11 cellular contexts compared by ENCODE assay signal in the genomic region with DNA sequence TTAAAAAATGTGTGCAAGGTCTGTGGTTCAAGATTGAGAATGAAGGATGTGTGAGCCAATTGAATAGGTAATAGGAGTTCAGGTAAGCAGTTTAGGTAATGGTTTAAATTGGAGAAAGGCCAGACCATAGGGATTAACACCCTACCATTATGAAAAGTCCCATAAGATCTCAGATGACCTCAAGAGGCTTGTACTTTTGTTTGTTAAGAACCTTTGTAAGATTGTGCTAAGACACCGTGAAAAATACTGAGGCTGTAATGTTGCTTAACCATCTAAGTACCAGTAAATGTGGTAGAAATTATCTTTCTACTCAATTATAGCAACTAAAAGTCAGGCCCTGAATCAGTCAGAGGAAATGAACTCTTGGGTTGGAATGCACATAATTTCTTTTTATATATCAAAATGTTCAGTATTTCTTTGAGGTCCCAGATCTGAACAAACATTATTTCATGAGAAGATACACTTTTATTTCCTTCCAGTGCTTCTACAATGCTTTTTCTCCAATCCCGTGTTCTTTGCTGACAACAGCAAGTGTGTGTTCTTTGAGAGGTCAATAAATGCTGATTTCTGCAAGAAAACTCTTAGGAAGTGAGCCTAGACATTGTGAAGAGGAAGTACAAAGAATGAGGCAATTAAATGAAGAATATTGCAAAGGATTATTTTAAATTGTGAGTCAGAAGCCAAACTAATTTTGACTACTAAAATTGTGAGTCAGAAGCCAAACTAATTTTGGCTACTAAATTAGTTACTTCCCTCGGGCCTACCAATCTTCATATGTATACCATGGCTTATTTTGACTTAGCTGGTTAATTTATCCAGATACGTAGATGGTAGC.
DNase-seq lines count a peak whose midpoint lies in the region; ATAC-seq and TF ChIP-seq lines count a peak whose summit lies in the region.
"Had no signal": no experiment of that assay in that cellular context is flagged by ENCODE, and none has a peak within 500 bp of the region (broad histone marks: within the 10 kb centered on the region; RNA-seq: fewer than 3 reads in every experiment).

No MANE protein-coding gene starts in this region.

- H3K27ac ChIP-seq in Peyer's patch (no peak overlapping the region), thyroid gland (no peak overlapping the region)

- DNase-seq in GM04504 (ENCODE audit: low read depth) (peak; percentile 33), NOMO-1 (lab: John Stamatoyannopoulos, UW; ENCODE audit: unreplicated experiment in 2 of 2) (peak; percentile 62 to 92), putamen (ENCODE audit: low spot score) (peak; percentile 21), AG08396 (ENCODE audit: low spot score) (no peak), Peyer's patch (no peak), thyroid gland (no peak)
- DNase-seq: activated CD8-positive, alpha-beta memory T cell treated with anti-CD3 and anti-CD28 coated beads, Interleukin-2, amount 50 U/mL, for 48 hours; NCI-H526 treated with DMSO at 0.1 percent for 48 hours; transverse colon had no signal

- WGBS in thyroid gland, 2 donors = 55 to 60% methylated on average over 4 of the region's 4 CpGs

- H3K9ac ChIP-seq in endocrine pancreas (ENCODE audit: control insufficient read depth, insufficient read depth, low read length) = no peak overlapping the region

- H3K9me3 ChIP-seq in endocrine pancreas (ENCODE audit: control insufficient read depth, low read length) = no peaks in the 10 kb centered on the region
- H3K9me3 ChIP-seq in Peyer's patch = no peaks in the 10 kb centered on the region
- H3K9me3 ChIP-seq in thyroid gland = no peaks in the 10 kb centered on the region
- H3K9me3 ChIP-seq: transverse colon had no signal

- peaks cover 27% of the 10 kb centered on the region for H3K4me1 ChIP-seq in endocrine pancreas (ENCODE audit: control insufficient read depth, insufficient read depth, low read length)
- peaks cover 0 to 27% (median 0%) of the 10 kb centered on the region in 4 donors for H3K4me1 ChIP-seq in Peyer's patch
- peaks cover 10 to 19% of the 10 kb centered on the region in 2 donors for H3K4me1 ChIP-seq in thyroid gland

- intact Hi-C loops in thyroid gland (cut with DNase I) = no loop called here

- H3K36me3 ChIP-seq in endocrine pancreas (ENCODE audit: control insufficient read depth, insufficient read depth, low read length) (no peaks in the 10 kb centered on the region), Peyer's patch (no peaks in the 10 kb centered on the region), thyroid gland (no peaks in the 10 kb centered on the region)
- H3K36me3 ChIP-seq: transverse colon had no signal

- no peak for TF ChIP-seq POLR2A in Peyer's patch (IDR thresholded peaks at IDR 0.05)
- TF ChIP-seq POLR2A in thyroid gland (IDR thresholded peaks at IDR 0.05) = no peak

- no peak for ATAC-seq in GM21619 (IDR thresholded peaks at IDR 0.05; ENCODE audit: unreplicated experiment)

- TF ChIP-seq CTCF in Peyer's patch (IDR thresholded peaks at IDR 0.05) = no peak
- no peak for TF ChIP-seq CTCF in thyroid gland (IDR thresholded peaks at IDR 0.05)

- H3K4me3 ChIP-seq in endocrine pancreas (ENCODE audit: control insufficient read depth, insufficient read depth, low read length) (peak overlapping the region; percentile 26), Peyer's patch (no peak overlapping the region), thyroid gland (replicated peaks in 1 of 3) (no peak overlapping the region)
- H3K4me3 ChIP-seq: transverse colon had no signal

- H3K27me3 ChIP-seq in endocrine pancreas (ENCODE audit: control insufficient read depth, insufficient read depth, low read length) (no peaks in the 10 kb centered on the region), Peyer's patch (no peaks in the 10 kb centered on the region), thyroid gland (no peaks in the 10 kb centered on the region)
- H3K27me3 ChIP-seq: transverse colon had no signal

Comparison
In these comparisons a context has a peak if more than half of its experiments do, and no peak if none do; other contexts are left out.
1. DNase-seq: peak in GM04504 (single experiment), NOMO-1 (2 of 2) and putamen (single experiment); none in AG08396 (single experiment), Peyer's patch (0 of 3) and thyroid gland (0 of 2).